8 cellular contexts compared by ENCODE assay signal in genomic region chr9:129382281-129383004, GRCh38.
DNase-seq lines count a peak whose midpoint lies in the region; ATAC-seq, FAIRE-seq and TF ChIP-seq lines count a peak whose summit lies in the region.

No MANE protein-coding gene starts in this region.

- H3K4me3 ChIP-seq in astrocyte (ENCODE audit: insufficient read depth, low read depth, low read length) (no peak overlapping the region), lower lobe of right lung (peak overlapping the region; percentile 68), transverse colon (peak overlapping the region in 3 of 4 donors; percentile 52 to 76 (median 57))

- H3K9ac ChIP-seq in astrocyte (ENCODE audit: low read length) = no peak overlapping the region

- H3K27ac ChIP-seq in astrocyte (ENCODE audit: low read depth, low read length) (no peak overlapping the region), lower lobe of right lung (peak overlapping the region; percentile 98), transverse colon (peak overlapping the region; percentile 91 to 98 (median 95))

- H3K79me2 ChIP-seq in astrocyte (ENCODE audit: insufficient read depth, low read length) = no peaks in the 10 kb centered on the region

- no peak for TF ChIP-seq POLR2A in transverse colon (IDR thresholded peaks at IDR 0.05)

- H3K4me3 Mint-ChIP-seq in activated T-cell treated with anti-CD3 and anti-CD28 coated beads, Interleukin-2, amount 50 U/mL, for 24 hours = peak overlapping the region; percentile 51
- H3K4me3 Mint-ChIP-seq in astrocyte (ENCODE audit: unreplicated experiment) = no peak overlapping the region

- no peaks in the 10 kb centered on the region for H4K20me1 ChIP-seq in astrocyte (ENCODE audit: insufficient read depth, low read length)

- H3K27ac Mint-ChIP-seq in activated T-cell treated with anti-CD3 and anti-CD28 coated beads, Interleukin-2, amount 50 U/mL, for 24 hours = peak overlapping the region; percentile 67
- H3K27ac Mint-ChIP-seq in astrocyte (ENCODE audit: unreplicated experiment) = peak overlapping the region; percentile 41

- H3K36me3 Mint-ChIP-seq in activated T-cell treated with anti-CD3 and anti-CD28 coated beads, Interleukin-2, amount 50 U/mL, for 24 hours (ENCODE audit: low read depth) = no peaks in the 10 kb centered on the region
- H3K36me3 Mint-ChIP-seq in astrocyte (ENCODE audit: low read depth, unreplicated experiment) = no peaks in the 10 kb centered on the region

- intact Hi-C loops in lower lobe of right lung (cut with DNase I) = no loop called here
- intact Hi-C loops in transverse colon (cut with DNase I; ENCODE audit: low total_unique reads) = loop anchor here (10.0 kb wide), 1 partner anchor 222 kb away; no protein-coding TSS in a partner anchor

- peaks cover 18% of the 10 kb centered on the region for H3K4me1 Mint-ChIP-seq in activated T-cell treated with anti-CD3 and anti-CD28 coated beads, Interleukin-2, amount 50 U/mL, for 24 hours (ENCODE audit: low read depth)
- peaks cover 2% of the 10 kb centered on the region for H3K4me1 Mint-ChIP-seq in astrocyte (ENCODE audit: low read depth, unreplicated experiment)

- H3K4me1 ChIP-seq in astrocyte (ENCODE audit: insufficient read depth, low read length) (peaks cover 8% of the 10 kb centered on the region), lower lobe of right lung (peaks cover 26% of the 10 kb centered on the region), transverse colon (peaks cover 12 to 22% (median 17%) of the 10 kb centered on the region in 4 donors)

- TF ChIP-seq CTCF in astrocyte (IDR thresholded peaks at IDR 0.05; ENCODE audit: insufficient read depth, low read depth, low read length) (no peak), lower lobe of right lung (IDR thresholded peaks at IDR 0.05) (no peak), transverse colon (IDR thresholded peaks at IDR 0.05) (no peak)

- no peak for TF ChIP-seq EP300 in transverse colon (IDR thresholded peaks at IDR 0.05; ENCODE audit: low read depth)

- no peaks in the 10 kb centered on the region for H3K9me3 ChIP-seq in astrocyte (ENCODE audit: insufficient read depth, low read depth, low read length)
- H3K9me3 ChIP-seq in lower lobe of right lung = no peaks in the 10 kb centered on the region
- H3K9me3 ChIP-seq in transverse colon = no peaks in the 10 kb centered on the region

- H3K9me3 Mint-ChIP-seq in activated T-cell treated with anti-CD3 and anti-CD28 coated beads, Interleukin-2, amount 50 U/mL, for 24 hours = no peaks in the 10 kb centered on the region
- no peaks in the 10 kb centered on the region for H3K9me3 Mint-ChIP-seq in astrocyte (ENCODE audit: unreplicated experiment)

- H2AFZ ChIP-seq in astrocyte (ENCODE audit: low read depth, low read length) = no peak overlapping the region

- no peaks in the 10 kb centered on the region for H3K27me3 Mint-ChIP-seq in activated T-cell treated with anti-CD3 and anti-CD28 coated beads, Interleukin-2, amount 50 U/mL, for 24 hours
- H3K27me3 Mint-ChIP-seq in astrocyte (ENCODE audit: low read depth, unreplicated experiment) = peaks cover 21% of the 10 kb centered on the region

- H3K36me3 ChIP-seq in astrocyte (ENCODE audit: insufficient read depth, low read length) = no peaks in the 10 kb centered on the region
- no peaks in the 10 kb centered on the region for H3K36me3 ChIP-seq in lower lobe of right lung
- no peaks in the 10 kb centered on the region for H3K36me3 ChIP-seq in transverse colon

- peak overlapping the region; percentile 86 for H3K4me2 ChIP-seq in astrocyte (ENCODE audit: low read length)

- peak; percentile 25 for DNase-seq in activated T-cell treated with anti-CD3 and anti-CD28 coated beads, Interleukin-2, amount 50 U/mL, for 24 hours
- no peak for DNase-seq in activated T-cell treated with anti-CD3 and anti-CD28 coated beads, Interleukin-2, amount 50 U/mL, for 48 hours
- DNase-seq in astrocyte (ENCODE audit: low read depth) (no peak), lower lobe of right lung (no peak), transverse colon (no peak), amniotic stem cell (lab: John Stamatoyannopoulos, UW) (no peak), hypothalamus (lab: John Stamatoyannopoulos, UW) (no peak)

- no peaks in the 10 kb centered on the region for H3K27me3 ChIP-seq in astrocyte (ENCODE audit: insufficient read depth, low read length)
- H3K27me3 ChIP-seq in lower lobe of right lung (ENCODE audit: low read depth) = no peaks in the 10 kb centered on the region
- no peaks in the 10 kb centered on the region for H3K27me3 ChIP-seq in transverse colon

- FAIRE-seq in astrocyte (lab: Jason Lieb, UNC) = no peak

- 67% methylated on average over 5 of the region's 5 CpGs; no CpG with 5 or more reads in 1 of the 2 donors for WGBS in transverse colon (ENCODE audit: low coverage in 1 of 2), 2 donors

- peak; percentile 1 to 7 for ATAC-seq in lower lobe of right lung
- no peak for ATAC-seq in GM21786 (IDR thresholded peaks at IDR 0.05; ENCODE audit: unreplicated experiment)

- in situ Hi-C loops in transverse colon (cut with MboI; ENCODE audit: low pct_ligation_motif_present in 1 of 4, low pct_unique_long_range_greater_than_20kb in 1 of 4, low sequenced_read_pairs in 3 of 4) = no loop called here
